8 cellular contexts compared by ENCODE assay signal in genomic region chr11:67356867-67357561, GRCh38. TPM values are rescaled to one million over a fixed set of nuclear protein-coding genes. Genes with fewer than 3 reads are reported as not detected.
DNase-seq lines count a peak whose midpoint lies in the region; ATAC-seq and TF ChIP-seq lines count a peak whose summit lies in the region.

No MANE protein-coding gene starts in this region.

- in situ Hi-C loops in KBM-7 (cut with MboI; ENCODE audit: low pct_unique_long_range_greater_than_20kb, low sequenced_read_pairs): no loop called here

- peaks cover 43 to 60% (median 49%) of the 10 kb centered on the region in 4 donors for H3K4me1 ChIP-seq in upper lobe of left lung

- TF ChIP-seq EP300 in upper lobe of left lung (IDR thresholded peaks at IDR 0.05): no peak

- no peaks in the 10 kb centered on the region for H3K36me3 ChIP-seq in upper lobe of left lung

- 6 to 23% methylated on average over 1 to 3 of the region's 3 CpGs for WGBS in upper lobe of left lung, 2 donors

- H3K9me3 ChIP-seq in upper lobe of left lung: no peaks in the 10 kb centered on the region

- H3K4me3 ChIP-seq in foreskin fibroblast (ENCODE audit: low read depth in 1 of 2, low read length in 2 of 2) (no peak overlapping the region), upper lobe of left lung (no peak overlapping the region)

- H3K27me3 ChIP-seq in upper lobe of left lung: no peaks in the 10 kb centered on the region

- ATAC-seq in omental fat pad (ENCODE audit: low FRiP score) (peak; percentile 7), upper lobe of left lung (ENCODE audit: low FRiP score in 2 of 2) (peak; percentile 37 to 43), GM18867 (IDR thresholded peaks at IDR 0.05; ENCODE audit: unreplicated experiment) (no peak)

- peak; percentile 42 for DNase-seq in DMS153 (lab: John Stamatoyannopoulos, UW)
- DNase-seq in KBM-7: peak; percentile 80
- DNase-seq in RPMI8226: peak; percentile 75
- peak; percentile 48 for DNase-seq in activated effector memory CD4-positive, alpha-beta T cell treated with Interleukin-2 at 50 U/mL for 16 hours
- peak; percentile 75 to 90 for DNase-seq in foreskin fibroblast
- DNase-seq in omental fat pad (ENCODE audit: low spot score): no peak
- DNase-seq in upper lobe of left lung: peak in 1 of 2 donors; percentile 83

- peak in 1 of 4 donors; percentile 69 for TF ChIP-seq POLR2A in upper lobe of left lung (IDR thresholded peaks at IDR 0.05)

- peak; percentile 96 for TF ChIP-seq CTCF in foreskin fibroblast (IDR thresholded peaks at IDR 0.05; ENCODE audit: low read depth, low read length)
- peak in 1 of 3 donors; percentile 29 for TF ChIP-seq CTCF in omental fat pad (IDR thresholded peaks at IDR 0.05)
- TF ChIP-seq CTCF in upper lobe of left lung (IDR thresholded peaks at IDR 0.05): peak; percentile 86 to 95 (median 92)

- H3K27ac ChIP-seq in upper lobe of left lung: peak overlapping the region; percentile 97 to 100 (median 98)

RNA-seq across cellular contexts. Expression of gene POLD4, which starts 3.7 kb away (rescaled TPM):
- total RNA-seq in omental fat pad (100 to 1,000 TPM in 1 of 4 donors, 10 to 100 TPM in 3; 67.5 to 141 (median 81.9) TPM), upper lobe of left lung (100 to 1,000 TPM in 4 of 6 donors, 10 to 100 TPM in 2; 55.5 to 173 (median 106) TPM)

RNA-seq across cellular contexts. Expression of gene CLCF1, which starts 16.4 kb away (rescaled TPM):
- total RNA-seq in omental fat pad (10 to 100 TPM in 3 of 4 donors, 1 to 10 TPM in 1; 4.1 to 51.4 (median 25.1) TPM), upper lobe of left lung (10 to 100 TPM in 2 of 6 donors, 1 to 10 TPM in 4; 3.7 to 29.5 (median 6.0) TPM)

RNA-seq across cellular contexts. Expression of gene RAD9A, which starts 34.8 kb away (rescaled TPM):
- total RNA-seq in omental fat pad (10 to 100 TPM in 2 of 4 donors, 1 to 10 TPM in 2; 5.5 to 18.0 (median 10.4) TPM), upper lobe of left lung (100 to 1,000 TPM in 1 of 6 donors, 10 to 100 TPM in 5; 20.4 to 115 (median 28.2) TPM)

RNA-seq across cellular contexts. Expression of gene PPP1CA, which starts 44.6 kb away (rescaled TPM):
- total RNA-seq in omental fat pad (100 to 1,000 TPM in 2 of 4 donors, 10 to 100 TPM in 2; 91.9 to 110 (median 97.6) TPM), upper lobe of left lung (100 to 1,000 TPM in 3 of 6 donors, 10 to 100 TPM in 3; 83.8 to 191 (median 135) TPM)

RNA-seq across cellular contexts. Expression of gene TBC1D10C, which starts 46.9 kb away (rescaled TPM):
- 1 to 10 TPM; 1.6 to 7.1 (median 3.4) TPM for total RNA-seq in omental fat pad
- 10 to 100 TPM in 5 of 6 donors, 1 to 10 TPM in 1; 8.4 to 45.3 (median 32.7) TPM for total RNA-seq in upper lobe of left lung
